ENCODE assay signal across 16 cellular contexts in genomic region chr7:159031750-159032149, GRCh38.
A peak's percentile ranks its signal among the peaks of the same experiment; 100 is the strongest.
DNase-seq lines count a peak whose midpoint lies in the region; ATAC-seq and TF ChIP-seq lines count a peak whose summit lies in the region.
"Had no signal": no experiment of that assay in that cellular context is flagged by ENCODE, and none has a peak within 500 bp of the region (broad histone marks: within the 10 kb centered on the region; RNA-seq: fewer than 3 reads in every experiment).

No MANE protein-coding gene starts in this region.

- H3K27me3 ChIP-seq in gastroesophageal sphincter (peaks cover 19% of the 10 kb centered on the region), ovary (no peaks in the 10 kb centered on the region)

- no peak overlapping the region for H3K27ac Mint-ChIP-seq in stimulated activated effector memory CD8-positive, alpha-beta T cell treated with anti-CD3 and anti-CD28 coated beads, Interleukin-12 subunit alpha, Interleukin-12 subunit beta, amount 100 ng/mL, for 72 hours
- H3K27ac Mint-ChIP-seq: CD8-positive, alpha-beta memory T cell had no signal

- H3K9me3 ChIP-seq in gastroesophageal sphincter: no peaks in the 10 kb centered on the region
- no peaks in the 10 kb centered on the region for H3K9me3 ChIP-seq in ovary

- ATAC-seq in Right ventricle myocardium inferior: no peak
- ATAC-seq in gastroesophageal sphincter: no peak
- ATAC-seq in stimulated activated effector memory CD8-positive, alpha-beta T cell treated with anti-CD3 and anti-CD28 coated beads, Interleukin-12 subunit alpha, Interleukin-12 subunit beta, amount 100 ng/mL, for 72 hours: no peak

- H3K4me3 Mint-ChIP-seq in stimulated activated effector memory CD8-positive, alpha-beta T cell treated with anti-CD3 and anti-CD28 coated beads, Interleukin-12 subunit alpha, Interleukin-12 subunit beta, amount 100 ng/mL, for 72 hours: no peak overlapping the region

- intact Hi-C loops in cardiac septum (cut with DNase I): no loop called here
- intact Hi-C loops in Right ventricle myocardium inferior (cut with DNase I): loop anchor here (5.0 kb wide), 2 partner anchors 86 to 111 kb away; partner anchors contain the start of gene VIPR2
- intact Hi-C loops in ovary (cut with DNase I): loop anchor here in 2 of 4 donors (10.0 kb wide), 2 partner anchors 63 to 113 kb away; partner anchors contain the start of gene VIPR2 (in 1 of the 2)

- H3K4me1 ChIP-seq in gastroesophageal sphincter (peaks cover 0 to 42% (median 13%) of the 10 kb centered on the region in 3 donors), ovary (ENCODE audit: insufficient read depth) (peaks cover 7% of the 10 kb centered on the region), urinary bladder (ENCODE audit: insufficient read depth) (no peaks in the 10 kb centered on the region)

- H3K36me3 ChIP-seq in gastroesophageal sphincter (peaks cover 0 to 27% of the 10 kb centered on the region in 2 donors), ovary (no peaks in the 10 kb centered on the region), urinary bladder (ENCODE audit: insufficient read depth) (no peaks in the 10 kb centered on the region)

- TF ChIP-seq CTCF in gastroesophageal sphincter (IDR thresholded peaks at IDR 0.05) (no peak), ovary (IDR thresholded peaks at IDR 0.05) (no peak), RWPE1 (conservative IDR thresholded peaks at IDR 0.05; ENCODE audit: low read depth) (no peak)

- H3K36me3 Mint-ChIP-seq in stimulated activated effector memory CD8-positive, alpha-beta T cell treated with anti-CD3 and anti-CD28 coated beads, Interleukin-12 subunit alpha, Interleukin-12 subunit beta, amount 100 ng/mL, for 72 hours: no peaks in the 10 kb centered on the region
- H3K36me3 Mint-ChIP-seq: CD8-positive, alpha-beta memory T cell had no signal

- POLR2A ChIA-PET in RWPE1 (lab: Yijun Ruan, JAX; ENCODE audit: low non-redundant PET): no interaction called here

- TF ChIP-seq POLR2A in gastroesophageal sphincter (IDR thresholded peaks at IDR 0.05): no peak
- TF ChIP-seq POLR2A in ovary (IDR thresholded peaks at IDR 0.05): no peak

- peak overlapping the region in 3 of 4 donors; percentile 73 to 82 (median 80) for H3K27ac ChIP-seq in gastroesophageal sphincter
- peak overlapping the region; percentile 68 to 91 for H3K27ac ChIP-seq in ovary
- H3K27ac ChIP-seq in urinary bladder (ENCODE audit: low read depth): peak overlapping the region; percentile 17
- H3K27ac ChIP-seq in RWPE1: no peak overlapping the region

- H3K4me3 ChIP-seq in gastroesophageal sphincter (peak overlapping the region in 1 of 2 donors; percentile 61), ovary (no peak overlapping the region), urinary bladder (ENCODE audit: low read depth, low read length) (no peak overlapping the region)

- peaks cover 5% of the 10 kb centered on the region for H3K4me1 Mint-ChIP-seq in stimulated activated effector memory CD8-positive, alpha-beta T cell treated with anti-CD3 and anti-CD28 coated beads, Interleukin-12 subunit alpha, Interleukin-12 subunit beta, amount 100 ng/mL, for 72 hours

- WGBS in gastroesophageal sphincter (ENCODE audit: low coverage in 1 of 2), 2 donors: 90% methylated on average over 2 of the region's 17 CpGs; no CpG with 5 or more reads in 1 of the 2 donors
- whole genome bisulfite sequencing in ovary, 3 donors: 88 to 93% (median 89%) methylated on average over 17 of the region's 17 CpGs
- WGBS in urinary bladder: 96% methylated on average over 17 of the region's 17 CpGs

- CTCF ChIA-PET in RWPE1 (lab: Yijun Ruan, JAX): no interaction called here

- no peaks in the 10 kb centered on the region for H3K9me3 Mint-ChIP-seq in stimulated activated effector memory CD8-positive, alpha-beta T cell treated with anti-CD3 and anti-CD28 coated beads, Interleukin-12 subunit alpha, Interleukin-12 subunit beta, amount 100 ng/mL, for 72 hours
- H3K9me3 Mint-ChIP-seq: CD8-positive, alpha-beta memory T cell; neural crest cell had no signal

- DNase-seq in cardiac septum (ENCODE audit: low spot score) (peak; percentile 61), Right ventricle myocardium inferior (ENCODE audit: missing footprints) (no peak), ovary (peak in 2 of 5 donors; percentile 46 to 47), NCI-H1417 treated with DMSO at 0.1 percent for 48 hours (lab: John Stamatoyannopoulos, UW) (no peak), RWPE1 (ENCODE audit: low spot score) (no peak)
- DNase-seq in stimulated activated effector memory CD8-positive, alpha-beta T cell treated with anti-CD3 and anti-CD28 coated beads, Interleukin-12 subunit alpha, Interleukin-12 subunit beta, amount 100 ng/mL, for 72 hours (ENCODE audit: low spot score in 2 of 2): no peak
- DNase-seq: ACHN; activated CD4-positive, alpha-beta T cell treated with anti-CD3 and anti-CD28 coated beads, Interleukin-2, amount 50 U/mL, for 48 hours; CD8-positive, alpha-beta memory T cell; foreskin fibroblast; NCI-H1105; NCI-H82; stimulated activated CD4-positive, alpha-beta T cell treated with anti-CD3 and anti-CD28 coated beads, Interleukin-4, amount 100 ng/mL, for 4 hours had no signal

- TF ChIP-seq EP300 in gastroesophageal sphincter (IDR thresholded peaks at IDR 0.05): no peak
- TF ChIP-seq EP300 in ovary (IDR thresholded peaks at IDR 0.05): no peak
